12 cellular contexts compared by ENCODE assay signal in genomic region chr7:21364838-21365267, GRCh38.
DNase-seq lines count a peak whose midpoint lies in the region; ATAC-seq lines count a peak whose summit lies in the region.
"Had no signal": no experiment of that assay in that cellular context is flagged by ENCODE, and none has a peak within 500 bp of the region (broad histone marks: within the 10 kb centered on the region; RNA-seq: fewer than 3 reads in every experiment).

No MANE protein-coding gene starts in this region.

- ATAC-seq in GM18873 (IDR thresholded peaks at IDR 0.05; ENCODE audit: low FRiP score, unreplicated experiment) (peak; percentile 89), HG02678 (IDR thresholded peaks at IDR 0.05; ENCODE audit: unreplicated experiment) (peak; percentile 81), HG03575 (IDR thresholded peaks at IDR 0.05; ENCODE audit: extremely low read depth, insufficient number of reproducible peaks, low FRiP score, unreplicated experiment) (peak; percentile 85), Right ventricle myocardium inferior (no peak)
- ATAC-seq: sciatic nerve had no signal

- intact Hi-C loops in Right ventricle myocardium inferior (cut with DNase I), result no loop called here

- DNase-seq in Daoy (ENCODE audit: low read depth) (peak; percentile 29), HuH-7 (ENCODE audit: low spot score) (no peak), Right ventricle myocardium inferior (ENCODE audit: missing footprints) (no peak), ureter (ENCODE audit: low spot score) (no peak), NCI-H2107 (lab: John Stamatoyannopoulos, UW) (no peak)
- DNase-seq: C1 segment of cervical spinal cord, midbrain, NCI-H446 had no signal
